ENCODE assay signal across 2 cellular contexts in the genomic region with DNA sequence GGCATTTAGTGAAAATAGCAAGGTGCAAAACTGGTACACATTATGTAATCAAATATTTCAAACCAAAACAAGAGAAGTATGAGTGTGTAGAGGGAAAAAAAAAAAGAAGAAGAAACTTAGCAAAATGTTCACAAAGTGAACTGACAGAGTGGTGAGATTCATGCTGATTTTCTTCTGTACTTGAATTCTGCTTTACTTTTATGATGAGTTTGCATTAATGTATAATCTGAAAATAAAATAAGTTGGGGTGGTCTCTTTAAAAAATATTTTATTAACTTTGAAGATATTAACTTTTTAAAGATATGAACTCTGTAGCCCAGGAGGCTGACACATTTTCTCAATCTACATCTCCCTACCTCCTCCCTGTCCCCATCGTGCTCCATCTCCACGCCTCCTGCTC.
TF ChIP-seq lines count a peak whose summit lies in the region.

No MANE protein-coding gene starts in this region.

TF ChIP-seq in A549, 52 proteins besides CTCF, POLR2A, EP300 and RAD21 (continued from another document):
- TF ChIP-seq, protein P1, sequence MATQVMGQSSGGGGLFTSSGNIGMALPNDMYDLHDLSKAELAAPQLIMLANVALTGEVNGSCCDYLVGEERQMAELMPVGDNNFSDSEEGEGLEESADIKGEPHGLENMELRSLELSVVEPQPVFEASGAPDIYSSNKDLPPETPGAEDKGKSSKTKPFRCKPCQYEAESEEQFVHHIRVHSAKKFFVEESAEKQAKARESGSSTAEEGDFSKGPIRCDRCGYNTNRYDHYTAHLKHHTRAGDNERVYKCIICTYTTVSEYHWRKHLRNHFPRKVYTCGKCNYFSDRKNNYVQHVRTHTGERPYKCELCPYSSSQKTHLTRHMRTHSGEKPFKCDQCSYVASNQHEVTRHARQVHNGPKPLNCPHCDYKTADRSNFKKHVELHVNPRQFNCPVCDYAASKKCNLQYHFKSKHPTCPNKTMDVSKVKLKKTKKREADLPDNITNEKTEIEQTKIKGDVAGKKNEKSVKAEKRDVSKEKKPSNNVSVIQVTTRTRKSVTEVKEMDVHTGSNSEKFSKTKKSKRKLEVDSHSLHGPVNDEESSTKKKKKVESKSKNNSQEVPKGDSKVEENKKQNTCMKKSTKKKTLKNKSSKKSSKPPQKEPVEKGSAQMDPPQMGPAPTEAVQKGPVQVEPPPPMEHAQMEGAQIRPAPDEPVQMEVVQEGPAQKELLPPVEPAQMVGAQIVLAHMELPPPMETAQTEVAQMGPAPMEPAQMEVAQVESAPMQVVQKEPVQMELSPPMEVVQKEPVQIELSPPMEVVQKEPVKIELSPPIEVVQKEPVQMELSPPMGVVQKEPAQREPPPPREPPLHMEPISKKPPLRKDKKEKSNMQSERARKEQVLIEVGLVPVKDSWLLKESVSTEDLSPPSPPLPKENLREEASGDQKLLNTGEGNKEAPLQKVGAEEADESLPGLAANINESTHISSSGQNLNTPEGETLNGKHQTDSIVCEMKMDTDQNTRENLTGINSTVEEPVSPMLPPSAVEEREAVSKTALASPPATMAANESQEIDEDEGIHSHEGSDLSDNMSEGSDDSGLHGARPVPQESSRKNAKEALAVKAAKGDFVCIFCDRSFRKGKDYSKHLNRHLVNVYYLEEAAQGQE (IDR thresholded peaks at IDR 0.05): no peak

TF ChIP-seq in IMR-90, 13 proteins besides CTCF, POLR2A, EP300 and RAD21 (continued from another document):
- TF ChIP-seq RCOR1 (IDR thresholded peaks at IDR 0.05; ENCODE audit: insufficient replicate concordance, low read length) (no peak), FOS (IDR thresholded peaks at IDR 0.05; ENCODE audit: low read depth, low read length) (no peak)
TF ChIP-seq in IMR-90: peak in this region for 1.
